In the genomic region with DNA sequence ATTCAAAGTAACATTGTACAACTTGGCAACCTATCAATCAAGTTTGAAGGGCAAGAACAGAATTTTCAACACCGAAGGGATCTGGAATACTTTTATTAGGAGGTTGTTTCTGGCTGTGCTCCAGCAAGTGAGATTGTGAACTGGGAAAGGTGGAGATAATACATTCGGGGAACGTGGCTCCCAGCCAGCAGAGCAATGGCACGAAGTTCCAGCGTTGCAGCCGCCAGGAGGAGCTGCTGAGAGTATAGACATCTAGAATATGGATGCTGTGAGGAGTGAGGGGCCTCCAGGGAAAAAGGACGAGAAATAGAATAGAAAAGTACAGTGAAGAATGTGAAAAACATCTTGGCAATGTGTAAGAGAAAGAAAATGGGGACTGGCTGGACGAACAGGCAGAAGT, we compare ENCODE assay signal across 10 cellular contexts.
DNase-seq lines count a peak whose midpoint lies in the region; ATAC-seq and TF ChIP-seq lines count a peak whose summit lies in the region.
"Had no signal": no experiment of that assay in that cellular context is flagged by ENCODE, and none has a peak within 500 bp of the region (broad histone marks: within the 10 kb centered on the region; RNA-seq: fewer than 3 reads in every experiment).

No MANE protein-coding gene starts in this region.

- no peak for TF ChIP-seq POLR2A in heart left ventricle (IDR thresholded peaks at IDR 0.05)

- peaks cover 0 to 50% (median 13%) of the 10 kb centered on the region in 9 donors for H3K27me3 ChIP-seq in heart left ventricle
- H3K27me3 ChIP-seq in right cardiac atrium (ENCODE audit: control insufficient read depth, insufficient read depth), result no peaks in the 10 kb centered on the region
- H3K27me3 ChIP-seq in foreskin keratinocyte, result no peaks in the 10 kb centered on the region

- no peak overlapping the region for H3K4me3 ChIP-seq in heart left ventricle
- no peak overlapping the region for H3K4me3 ChIP-seq in right cardiac atrium (ENCODE audit: low read length)

- H3K4me1 ChIP-seq in heart left ventricle (no peaks in the 10 kb centered on the region), right cardiac atrium (ENCODE audit: control insufficient read depth, insufficient read depth, low read length) (no peaks in the 10 kb centered on the region), foreskin keratinocyte (no peaks in the 10 kb centered on the region)

- H3K36me3 Mint-ChIP-seq in activated T-helper 1 cell treated with anti-CD3 and anti-CD28 coated beads, Interleukin-12 subunit alpha, Interleukin-12 subunit beta, Interleukin-2, Interleukin-4 antibody, amounts not matched to agents 30 ng/mL and 10 ng/mL and 1 ng/mL, durations not matched to agents 14 hours and 24 hours and 36 hours (ENCODE audit: low read depth), result no peaks in the 10 kb centered on the region

- intact Hi-C loops in heart left ventricle (cut with DNase I) (no loop called here), right cardiac atrium (cut with DNase I) (no loop called here)
- intact Hi-C loops in activated T-helper 1 cell treated with anti-CD3 and anti-CD28 coated beads, Interleukin-12 subunit alpha, Interleukin-12 subunit beta, Interleukin-2, Interleukin-4 antibody, amounts not matched to agents 30 ng/mL and 10 ng/mL and 1 ng/mL, durations not matched to agents 14 hours and 24 hours and 36 hours (cut with micrococcal nuclease), result no loop called here

- no peaks in the 10 kb centered on the region for H3K36me3 ChIP-seq in heart left ventricle

- no peak overlapping the region for H3K4me3 Mint-ChIP-seq in activated T-helper 1 cell treated with anti-CD3 and anti-CD28 coated beads, Interleukin-12 subunit alpha, Interleukin-12 subunit beta, Interleukin-2, Interleukin-4 antibody, amounts not matched to agents 30 ng/mL and 10 ng/mL and 1 ng/mL, durations not matched to agents 14 hours and 24 hours and 36 hours

- no peak for ATAC-seq in heart left ventricle
- ATAC-seq in right cardiac atrium, result no peak
- no peak for ATAC-seq in foreskin keratinocyte
- no peak for ATAC-seq in HG02588 (IDR thresholded peaks at IDR 0.05; ENCODE audit: unreplicated experiment)
- ATAC-seq: activated CD4-positive, CD25-positive, alpha-beta regulatory T cell treated with anti-CD3 and anti-CD28 coated beads, Interleukin-2, amount 50 U/mL, for 24 hours had no signal

- H3K27me3 Mint-ChIP-seq in activated T-helper 1 cell treated with anti-CD3 and anti-CD28 coated beads, Interleukin-12 subunit alpha, Interleukin-12 subunit beta, Interleukin-2, Interleukin-4 antibody, amounts not matched to agents 30 ng/mL and 10 ng/mL and 1 ng/mL, durations not matched to agents 14 hours and 24 hours and 36 hours (ENCODE audit: insufficient read depth), result no peaks in the 10 kb centered on the region

- H3K27ac ChIP-seq in heart left ventricle (no peak overlapping the region), right cardiac atrium (ENCODE audit: low read length) (no peak overlapping the region), foreskin keratinocyte (no peak overlapping the region)

- H3K9me3 ChIP-seq in heart left ventricle (no peaks in the 10 kb centered on the region), right cardiac atrium (ENCODE audit: control insufficient read depth, low read length) (no peaks in the 10 kb centered on the region)

- peak in 7 of 12 donors; percentile 10 to 37 (median 28) for TF ChIP-seq CTCF in heart left ventricle (IDR thresholded peaks at IDR 0.05)
- peak; percentile 8 for TF ChIP-seq CTCF in foreskin keratinocyte (conservative IDR thresholded peaks at IDR 0.05)

- H3K4me1 Mint-ChIP-seq in activated T-helper 1 cell treated with anti-CD3 and anti-CD28 coated beads, Interleukin-12 subunit alpha, Interleukin-12 subunit beta, Interleukin-2, Interleukin-4 antibody, amounts not matched to agents 30 ng/mL and 10 ng/mL and 1 ng/mL, durations not matched to agents 14 hours and 24 hours and 36 hours (ENCODE audit: low read depth), result no peaks in the 10 kb centered on the region

- 9 to 12% (median 10%) methylated on average over 8 of the region's 8 CpGs for WGBS in heart left ventricle, 4 donors
- WGBS in right cardiac atrium, result 10% methylated on average over 8 of the region's 8 CpGs

- no peak overlapping the region for H3K27ac Mint-ChIP-seq in activated T-helper 1 cell treated with anti-CD3 and anti-CD28 coated beads, Interleukin-12 subunit alpha, Interleukin-12 subunit beta, Interleukin-2, Interleukin-4 antibody, amounts not matched to agents 30 ng/mL and 10 ng/mL and 1 ng/mL, durations not matched to agents 14 hours and 24 hours and 36 hours

- DNase-seq in heart left ventricle (peak in 1 of 5 donors; percentile 43), right cardiac atrium (no peak), NCI-H146 (lab: John Stamatoyannopoulos, UW) (peak; percentile 61), foreskin keratinocyte (no peak), H4 (ENCODE audit: low spot score) (no peak)
- peak; percentile 34 for DNase-seq in stimulated activated CD8-positive, alpha-beta memory T cell treated with anti-CD3 and anti-CD28 coated beads, Interleukin-4, amount 100 ng/mL, for 48 hours
- no peak for DNase-seq in activated T-helper 1 cell treated with anti-CD3 and anti-CD28 coated beads, Interleukin-12 subunit alpha, Interleukin-12 subunit beta, Interleukin-2, Interleukin-4 antibody, amounts not matched to agents 30 ng/mL and 10 ng/mL and 1 ng/mL, durations not matched to agents 14 hours and 24 hours and 36 hours (ENCODE audit: low spot score)
- DNase-seq: DMS79 treated with DMSO at 0.1 percent for 48 hours had no signal

- H3K9me3 Mint-ChIP-seq in activated T-helper 1 cell treated with anti-CD3 and anti-CD28 coated beads, Interleukin-12 subunit alpha, Interleukin-12 subunit beta, Interleukin-2, Interleukin-4 antibody, amounts not matched to agents 30 ng/mL and 10 ng/mL and 1 ng/mL, durations not matched to agents 14 hours and 24 hours and 36 hours, result no peaks in the 10 kb centered on the region

Comparison
In these comparisons a context has a peak if more than half of its experiments do, and no peak if none do; other contexts are left out.
1. DNase-seq: peak in NCI-H146 (single experiment) and stimulated activated CD8-positive, alpha-beta memory T cell treated with anti-CD3 and anti-CD28 coated beads, Interleukin-4, amount 100 ng/mL, for 48 hours (single experiment); none in right cardiac atrium (0 of 3), foreskin keratinocyte (0 of 2), H4 (single experiment) and activated T-helper 1 cell treated with anti-CD3 and anti-CD28 coated beads, Interleukin-12 subunit alpha, Interleukin-12 subunit beta, Interleukin-2, Interleukin-4 antibody, amounts not matched to agents 30 ng/mL and 10 ng/mL and 1 ng/mL, durations not matched to agents 14 hours and 24 hours and 36 hours (single experiment).